In the genomic region with DNA sequence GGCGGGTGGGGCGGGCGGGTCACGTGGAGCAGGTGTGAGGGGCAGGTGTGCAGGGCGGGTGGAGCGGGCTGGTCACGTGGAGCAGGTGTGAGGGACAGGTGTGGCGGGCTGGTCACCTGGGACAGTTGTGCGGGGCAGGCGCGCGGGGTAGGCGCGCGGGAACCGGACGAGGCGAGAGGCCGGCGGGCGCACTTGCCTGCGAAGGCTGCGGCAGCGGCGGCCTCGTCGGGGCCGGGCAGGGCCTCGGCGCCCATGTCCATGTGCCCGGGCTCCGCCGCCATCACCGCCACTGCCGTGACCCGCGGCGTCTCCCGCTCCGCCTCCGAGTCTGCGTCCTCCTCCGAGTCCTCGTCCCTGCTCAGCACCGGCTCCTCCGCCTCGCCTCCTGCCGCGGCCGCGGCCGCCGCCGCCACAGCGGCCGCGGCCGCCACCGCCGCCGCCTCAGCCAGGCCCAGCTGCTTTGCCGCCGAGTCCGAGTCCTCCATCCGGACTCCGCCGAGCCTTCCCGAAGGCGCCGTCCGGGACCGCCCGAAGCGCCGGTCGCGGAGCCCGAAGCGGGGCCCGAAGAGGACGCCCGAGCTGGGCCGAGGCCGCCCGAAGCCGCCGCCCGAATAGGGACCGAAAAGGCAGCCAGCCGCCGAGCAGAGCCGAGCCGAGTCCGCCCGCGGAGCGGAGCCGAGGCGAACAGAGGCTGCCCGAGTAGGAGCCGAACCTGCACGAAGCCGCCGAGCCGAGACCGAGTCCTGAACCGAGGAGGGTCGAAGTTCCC, we compare ENCODE assay signal across 8 cellular contexts. TPM values are rescaled to one million over a fixed set of nuclear protein-coding genes. Genes with fewer than 3 reads are reported as not detected.
DNase-seq lines count a peak whose midpoint lies in the region; ATAC-seq and TF ChIP-seq lines count a peak whose summit lies in the region.

A gene with protein sequence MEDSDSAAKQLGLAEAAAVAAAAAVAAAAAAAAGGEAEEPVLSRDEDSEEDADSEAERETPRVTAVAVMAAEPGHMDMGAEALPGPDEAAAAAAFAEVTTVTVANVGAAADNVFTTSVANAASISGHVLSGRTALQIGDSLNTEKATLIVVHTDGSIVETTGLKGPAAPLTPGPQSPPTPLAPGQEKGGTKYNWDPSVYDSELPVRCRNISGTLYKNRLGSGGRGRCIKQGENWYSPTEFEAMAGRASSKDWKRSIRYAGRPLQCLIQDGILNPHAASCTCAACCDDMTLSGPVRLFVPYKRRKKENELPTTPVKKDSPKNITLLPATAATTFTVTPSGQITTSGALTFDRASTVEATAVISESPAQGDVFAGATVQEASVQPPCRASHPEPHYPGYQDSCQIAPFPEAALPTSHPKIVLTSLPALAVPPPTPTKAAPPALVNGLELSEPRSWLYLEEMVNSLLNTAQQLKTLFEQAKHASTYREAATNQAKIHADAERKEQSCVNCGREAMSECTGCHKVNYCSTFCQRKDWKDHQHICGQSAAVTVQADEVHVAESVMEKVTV (minus strand): TSS at position 660 of the 769 bp plus-strand sequence. CDS start 175 bp downstream, at position 485.

- H3K4me3 ChIP-seq in KMS-11 (IDR thresholded peaks at IDR 0.05; ENCODE audit: insufficient read depth, low read depth, low read length) (no peak within 1 kb of the TSS), Peyer's patch (peak within 1 kb of the TSS; percentile 81 to 95 (median 92)), esophagus squamous epithelium (peak within 1 kb of the TSS; percentile 64 to 87 (median 74))

- TF ChIP-seq CTCF in KMS-11 (conservative IDR thresholded peaks at IDR 0.05; ENCODE audit: low read depth, low read length), result no peak
- TF ChIP-seq CTCF in Peyer's patch (IDR thresholded peaks at IDR 0.05), result peak in 1 of 6 experiments; percentile 6
- TF ChIP-seq CTCF in esophagus squamous epithelium (IDR thresholded peaks at IDR 0.05), result peak in 3 of 6 experiments; percentile 9 to 11 (median 9)

- H3K27ac ChIP-seq in KMS-11 (peak within 1 kb of the TSS; percentile 100), Peyer's patch (peak within 1 kb of the TSS; percentile 98 to 100 (median 99)), esophagus squamous epithelium (peak within 1 kb of the TSS; percentile 97 to 100 (median 100))

- peak within 1 kb of the TSS; percentile 99 for H3K9ac ChIP-seq in KMS-11

- intact Hi-C loops in esophagus squamous epithelium (cut with DNase I), result no loop called here

- 11 to 40% methylated on average over 1 to 20 of the region's 108 CpGs for WGBS in esophagus squamous epithelium, 2 donors

- peaks cover 53% of the 10 kb centered on the region for H3K79me2 ChIP-seq in KMS-11 (ENCODE audit: insufficient read depth, low read depth)

- no peaks in the 10 kb centered on the region for H3K27me3 ChIP-seq in KMS-11 (ENCODE audit: insufficient read depth, low read depth)
- H3K27me3 ChIP-seq in Peyer's patch, result no peaks in the 10 kb centered on the region
- no peaks in the 10 kb centered on the region for H3K27me3 ChIP-seq in esophagus squamous epithelium

- H4K20me1 ChIP-seq in KMS-11 (ENCODE audit: insufficient read depth), result no peaks in the 10 kb centered on the region

- ATAC-seq in GM21737 (IDR thresholded peaks at IDR 0.05; ENCODE audit: unreplicated experiment), result peak; percentile 73

- H3K9me3 ChIP-seq in Peyer's patch (no peaks in the 10 kb centered on the region), esophagus squamous epithelium (no peaks in the 10 kb centered on the region)

- peak within 1 kb of the TSS; percentile 71 for H3K4me2 ChIP-seq in KMS-11

- H2AFZ ChIP-seq in KMS-11 (ENCODE audit: low read depth), result peak within 1 kb of the TSS; percentile 74

- no peaks in the 10 kb centered on the region for H3K36me3 ChIP-seq in KMS-11 (ENCODE audit: insufficient read depth)
- H3K36me3 ChIP-seq in Peyer's patch, result peaks cover 0 to 4% (median 0%) of the 10 kb centered on the region in 3 donors
- peaks cover 0 to 22% (median 1%) of the 10 kb centered on the region in 3 donors for H3K36me3 ChIP-seq in esophagus squamous epithelium

- DNase-seq in DMS79 (lab: John Stamatoyannopoulos, UW) (peak; percentile 59), Peyer's patch (peak; percentile 97 to 100 (median 99)), activated T-helper 1 cell treated with Interleukin-2 at 50 U/mL for 16 hours (ENCODE audit: low read depth) (peak; percentile 99), esophagus squamous epithelium (lab: John Stamatoyannopoulos, UW) (peak; percentile 65), myocyte (ENCODE audit: low read depth) (peak; percentile 96)
- peak; percentile 98 to 99 for DNase-seq in stimulated activated CD8-positive, alpha-beta memory T cell treated with anti-CD3 and anti-CD28 coated beads, Interleukin-7, amount 100 ng/mL, for 48 hours (ENCODE audit: extremely low read depth in 1 of 2, low read depth in 1 of 2)

- TF ChIP-seq POLR2A in Peyer's patch (IDR thresholded peaks at IDR 0.05) (peak; percentile 19 to 42), esophagus squamous epithelium (IDR thresholded peaks at IDR 0.05) (peak in 2 of 4 donors; percentile 37 to 39)

- H3K4me1 ChIP-seq in KMS-11 (ENCODE audit: low read depth, poor library complexity, severe bottlenecking) (peaks cover 30% of the 10 kb centered on the region), Peyer's patch (peaks cover 3 to 36% (median 24%) of the 10 kb centered on the region in 4 donors), esophagus squamous epithelium (peaks cover 39 to 76% (median 42%) of the 10 kb centered on the region in 3 donors)

RNA-seq across cellular contexts. Expression of the gene that starts here (rescaled TPM):
- total RNA-seq in Peyer's patch (10 to 100 TPM; 14.9 to 56.2 (median 47.0) TPM), esophagus squamous epithelium (10 to 100 TPM; 18.3 to 45.0 (median 25.4) TPM), myocyte (22.5 and 35.8 TPM in 2 replicates)
- polyA plus RNA-seq in myocyte (2012), result 57.1 TPM
